ENCODE assay signal across 8 cellular contexts in the genomic region with DNA sequence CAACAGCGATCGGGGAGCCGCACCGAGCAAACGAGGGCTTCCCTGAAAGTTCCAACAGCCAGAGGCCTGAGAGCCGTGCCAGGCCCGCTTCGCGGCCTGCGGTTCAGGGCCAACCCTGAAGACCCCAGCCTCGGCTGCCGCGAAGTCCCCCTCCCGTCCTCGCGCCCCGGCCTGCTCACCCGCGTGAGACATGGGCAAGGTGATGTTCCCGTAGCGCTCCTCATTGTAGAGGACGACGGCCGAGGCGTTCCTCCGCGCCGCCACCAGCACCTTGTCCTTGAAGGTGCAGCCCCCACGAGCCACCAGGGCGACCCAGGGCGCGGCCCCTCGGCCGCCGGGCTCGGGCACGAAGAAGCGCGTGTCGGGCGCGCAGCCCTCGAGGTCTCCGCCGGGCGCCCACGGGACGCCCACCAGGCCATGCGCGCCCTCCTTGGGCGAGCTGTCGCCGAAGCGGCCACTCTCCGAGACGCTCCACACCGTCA. TPM values are rescaled to one million over a fixed set of nuclear protein-coding genes. Genes with fewer than 3 reads are reported as not detected.
DNase-seq lines count a peak whose midpoint lies in the region; ATAC-seq and TF ChIP-seq lines count a peak whose summit lies in the region.

No MANE protein-coding gene starts in this region.

- H4K20me1 ChIP-seq in IMR-90 (ENCODE audit: insufficient read depth, low read length): peaks cover 43% of the 10 kb centered on the region

- TF ChIP-seq CTCF in CD8-positive, alpha-beta T cell (IDR thresholded peaks at IDR 0.05): no peak
- TF ChIP-seq CTCF in IMR-90 (conservative IDR thresholded peaks at IDR 0.05; ENCODE audit: low read depth, low read length): no peak

- H4K91ac ChIP-seq in IMR-90 (ENCODE audit: insufficient read depth, low read depth, low read length) (peak overlapping the region; percentile 71; the same call in 1 of the 2 replicates), trophoblast cell (ENCODE audit: low read depth, low read length) (peak overlapping the region; percentile 76)

- H2BK5ac ChIP-seq in IMR-90 (ENCODE audit: low read depth, low read length, poor library complexity, severe bottlenecking) (peak overlapping the region; percentile 77), trophoblast cell (ENCODE audit: low read depth, low read length, poor library complexity) (peak overlapping the region; percentile 64)

- H2BK12ac ChIP-seq in trophoblast cell (ENCODE audit: low read length): no peak overlapping the region

- DNase-seq in CD8-positive, alpha-beta T cell: peak in 4 of 7 experiments; percentile 26 to 68 (median 34)
- DNase-seq in IMR-90 (no peak), glomerular visceral epithelial cell (ENCODE audit: extremely low spot score) (peak; percentile 17), trophoblast cell (peak in 1 of 2 donors; percentile 45), OCI-M2 (lab: John Stamatoyannopoulos, UW; ENCODE audit: unreplicated experiment) (no peak)
- DNase-seq in activated T-helper 2 cell treated with anti-CD3 and anti-CD28 coated beads, Interferon-gamma antibody, Interleukin-2, Interleukin-4, amounts not matched to agents 10 μg/mL and 5 μg/mL and 100 μg/mL, durations not matched to agents 14 hours and 24 hours and 36 hours (ENCODE audit: low spot score): peak; percentile 38
- DNase-seq in activated CD4-positive, CD25-positive, alpha-beta regulatory T cell treated with anti-CD3 and anti-CD28 coated beads, Interleukin-2, amount 50 U/mL, for 72 hours: no peak

- CTCF ChIA-PET in CD8-positive, alpha-beta T cell (lab: Charles Lee): interaction anchor here (0.9 to 1.8 kb wide), 4 partner anchors 34 to 79 kb away, joined by 3 to 17 read pairs (median 4); partner anchors contain the start of gene CREG2
- CTCF ChIA-PET in IMR-90 (lab: Yijun Ruan, JAX): interaction anchor here (0.5 kb wide), 1 partner anchor 125 kb away, joined by 3 read pairs; no protein-coding TSS in a partner anchor

- intact Hi-C loops in CD8-positive, alpha-beta T cell (cut with DNase I, micrococcal nuclease): loop anchor here (1.0 to 10.0 kb wide), 9 partner anchors 20 to 746 kb away; partner anchors contain the start of genes CNOT11 (in 2 of the 2), MAP4K4 (in 1 of the 2), PDCL3 (in 1 of the 2) and RPL31 (in 1 of the 2)
- intact Hi-C loops in IMR-90 (cut with micrococcal nuclease): no loop called here
- intact Hi-C loops in activated T-helper 2 cell treated with anti-CD3 and anti-CD28 coated beads, Interferon-gamma antibody, Interleukin-2, Interleukin-4, amounts not matched to agents 10 μg/mL and 5 μg/mL and 100 μg/mL, durations not matched to agents 14 hours and 24 hours and 36 hours (cut with micrococcal nuclease): loop anchor here (1.0 to 10.0 kb wide), 7 partner anchors 20 to 723 kb away; partner anchors contain the start of genes CNOT11 and RPL31

- peaks cover 77% of the 10 kb centered on the region for H3K4me1 Mint-ChIP-seq in CD8-positive, alpha-beta T cell (ENCODE audit: low read depth)
- peaks cover 60% of the 10 kb centered on the region for H3K4me1 Mint-ChIP-seq in activated T-helper 2 cell treated with anti-CD3 and anti-CD28 coated beads, Interferon-gamma antibody, Interleukin-2, Interleukin-4, amounts not matched to agents 10 μg/mL and 5 μg/mL and 100 μg/mL, durations not matched to agents 14 hours and 24 hours and 36 hours (ENCODE audit: low read depth)

- H3K27ac ChIP-seq in CD8-positive, alpha-beta T cell (ENCODE audit: low read depth, low read length): peak overlapping the region; percentile 81
- peak overlapping the region; percentile 78 for H3K27ac ChIP-seq in IMR-90 (ENCODE audit: insufficient read depth, low read length)
- no peak overlapping the region for H3K27ac ChIP-seq in trophoblast cell (ENCODE audit: low read depth, low read length)

- ATAC-seq in CD8-positive, alpha-beta T cell: peak; percentile 6
- ATAC-seq in GM21515 (IDR thresholded peaks at IDR 0.05; ENCODE audit: unreplicated experiment) (peak; percentile 16), IMR-90 (ENCODE audit: low read depth) (peak; percentile 21)

- H3K4ac ChIP-seq in IMR-90 (ENCODE audit: low read depth, low read length) (peak overlapping the region; percentile 66), trophoblast cell (ENCODE audit: low read depth, low read length) (peak overlapping the region; percentile 80)

- peak overlapping the region; percentile 97 for H2AK9ac ChIP-seq in IMR-90 (replicated peaks; ENCODE audit: low read depth, low read length, poor library complexity)

- H3K4me3 ChIP-seq in CD8-positive, alpha-beta T cell (ENCODE audit: low read depth, low read length): peak overlapping the region; percentile 75
- H3K4me3 ChIP-seq in IMR-90 (ENCODE audit: insufficient read depth, low read depth, low read length) (peak overlapping the region; percentile 86), trophoblast cell (ENCODE audit: low read depth, low read length) (peak overlapping the region; percentile 93)

- BruUV-seq in IMR-90 (replicated peaks; lab: Mats Ljungman, UMichigan): no TSS peak

- H3K36me3 ChIP-seq in CD8-positive, alpha-beta T cell (ENCODE audit: insufficient read depth, low read length): no peaks in the 10 kb centered on the region
- H3K36me3 ChIP-seq in IMR-90 (ENCODE audit: control insufficient read depth, insufficient read depth, low read length) (no peaks in the 10 kb centered on the region), trophoblast cell (ENCODE audit: control insufficient read depth in 1 of 2, insufficient read depth in 2 of 2, low read length in 2 of 2) (no peaks in the 10 kb centered on the region)

- POLR2A ChIA-PET in CD8-positive, alpha-beta T cell (lab: Charles Lee): interaction anchor here (0.9 to 2.8 kb wide), 11 partner anchors 9 to 745 kb away, joined by 3 to 35 read pairs (median 5); partner anchors contain the start of genes CNOT11 and PDCL3
- POLR2A ChIA-PET in IMR-90 (lab: Charles Lee; ENCODE audit: unreplicated experiment): no interaction called here

- H3K18ac ChIP-seq in IMR-90 (ENCODE audit: low read depth, low read length) (peak overlapping the region; percentile 10; the same call in 1 of the 2 replicates), trophoblast cell (ENCODE audit: low read length) (peak overlapping the region; percentile 74)

- H3K14ac ChIP-seq in IMR-90 (replicated peaks; ENCODE audit: low read depth, low read length) (peak overlapping the region; percentile 92), trophoblast cell (ENCODE audit: low read length) (peak overlapping the region; percentile 87)

- no peak overlapping the region; the same call in 1 of the 2 replicates for H3K56ac ChIP-seq in IMR-90 (ENCODE audit: extremely low read depth, insufficient read depth, low read length)

- no peaks in the 10 kb centered on the region for H3K27me3 Mint-ChIP-seq in CD8-positive, alpha-beta T cell (ENCODE audit: low read depth)
- H3K27me3 Mint-ChIP-seq in activated T-helper 2 cell treated with anti-CD3 and anti-CD28 coated beads, Interferon-gamma antibody, Interleukin-2, Interleukin-4, amounts not matched to agents 10 μg/mL and 5 μg/mL and 100 μg/mL, durations not matched to agents 14 hours and 24 hours and 36 hours (ENCODE audit: low read depth): no peaks in the 10 kb centered on the region

- peak overlapping the region; percentile 55; the same call in 1 of the 2 replicates for H4K5ac ChIP-seq in IMR-90 (ENCODE audit: low read depth, low read length)

- H2AFZ ChIP-seq in IMR-90 (replicated peaks; ENCODE audit: low read length, poor library complexity) (peak overlapping the region; percentile 98), trophoblast cell (ENCODE audit: insufficient read depth, low read length, poor library complexity) (peak overlapping the region; percentile 78)

- in situ Hi-C loops in IMR-90 (cut with MboI; ENCODE audit: low sequenced_read_pairs): no loop called here

- no peak for TF ChIP-seq RAD21 in IMR-90 (IDR thresholded peaks at IDR 0.05; ENCODE audit: low read length)

- H2BK120ac ChIP-seq in IMR-90 (ENCODE audit: low read depth, low read length): 0 out of 2 replicates have a peak overlapping the region, but pooled peaks have one; percentile 21
- peak overlapping the region; percentile 42 for H2BK120ac ChIP-seq in trophoblast cell (ENCODE audit: insufficient read depth, low read length, poor library complexity)

- 0% methylated on average over 27 of the region's 57 CpGs; no CpG with 5 or more reads in 1 of the 2 experiments for WGBS in IMR-90 (ENCODE audit: extremely low coverage in 2 of 2, insufficient read length in 1 of 2), 2 experiments
- WGBS in trophoblast cell (ENCODE audit: extremely low coverage, insufficient coverage, insufficient read length): no CpG with 5 or more reads among the region's 57 CpGs

- no peak for TF ChIP-seq POLR2A in IMR-90 (IDR thresholded peaks at IDR 0.05; ENCODE audit: low read depth, low read length)

- no peaks in the 10 kb centered on the region for H3K27me3 ChIP-seq in CD8-positive, alpha-beta T cell (ENCODE audit: insufficient read depth, low read length)
- H3K27me3 ChIP-seq in IMR-90 (ENCODE audit: control insufficient read depth, insufficient read depth, low read length) (no peaks in the 10 kb centered on the region), trophoblast cell (ENCODE audit: insufficient read depth, low read length) (no peaks in the 10 kb centered on the region)

- peaks cover 33% of the 10 kb centered on the region for H3K36me3 Mint-ChIP-seq in CD8-positive, alpha-beta T cell
- peaks cover 29% of the 10 kb centered on the region for H3K36me3 Mint-ChIP-seq in activated T-helper 2 cell treated with anti-CD3 and anti-CD28 coated beads, Interferon-gamma antibody, Interleukin-2, Interleukin-4, amounts not matched to agents 10 μg/mL and 5 μg/mL and 100 μg/mL, durations not matched to agents 14 hours and 24 hours and 36 hours (ENCODE audit: low read depth)

- peaks cover 67% of the 10 kb centered on the region for H3K4me1 ChIP-seq in CD8-positive, alpha-beta T cell (ENCODE audit: insufficient read depth, low read length)
- H3K4me1 ChIP-seq in IMR-90 (ENCODE audit: control insufficient read depth, insufficient read depth, low read length) (peaks cover 12% of the 10 kb centered on the region), trophoblast cell (ENCODE audit: control insufficient read depth in 1 of 2, insufficient read depth in 2 of 2, low read length in 2 of 2) (peaks cover 4 to 15% of the 10 kb centered on the region in 2 experiments)

- H2AK5ac ChIP-seq in IMR-90 (ENCODE audit: low read depth, low read length): peak overlapping the region; percentile 79
- peak overlapping the region; percentile 36 for H2AK5ac ChIP-seq in trophoblast cell (ENCODE audit: low read length)

- H3K9me3 Mint-ChIP-seq in CD8-positive, alpha-beta T cell: no peaks in the 10 kb centered on the region
- no peaks in the 10 kb centered on the region for H3K9me3 Mint-ChIP-seq in activated T-helper 2 cell treated with anti-CD3 and anti-CD28 coated beads, Interferon-gamma antibody, Interleukin-2, Interleukin-4, amounts not matched to agents 10 μg/mL and 5 μg/mL and 100 μg/mL, durations not matched to agents 14 hours and 24 hours and 36 hours

- H3K23ac ChIP-seq in IMR-90 (ENCODE audit: low read depth, low read length) (peak overlapping the region; percentile 97; the same call in 1 of the 2 replicates), trophoblast cell (ENCODE audit: low read length) (no peak overlapping the region)

- peak overlapping the region; percentile 99 for H3K27ac Mint-ChIP-seq in CD8-positive, alpha-beta T cell
- peak overlapping the region; percentile 97 for H3K27ac Mint-ChIP-seq in activated T-helper 2 cell treated with anti-CD3 and anti-CD28 coated beads, Interferon-gamma antibody, Interleukin-2, Interleukin-4, amounts not matched to agents 10 μg/mL and 5 μg/mL and 100 μg/mL, durations not matched to agents 14 hours and 24 hours and 36 hours

- H3K9me3 ChIP-seq in CD8-positive, alpha-beta T cell (ENCODE audit: low read length): no peaks in the 10 kb centered on the region
- H3K9me3 ChIP-seq in IMR-90 (ENCODE audit: control insufficient read depth, insufficient read depth, low read length) (no peaks in the 10 kb centered on the region), trophoblast cell (ENCODE audit: insufficient read depth, low read depth, low read length) (peaks cover 4% of the 10 kb centered on the region)

- H2BK15ac ChIP-seq in IMR-90 (ENCODE audit: low read depth, low read length): no peak overlapping the region

- H3K79me1 ChIP-seq in IMR-90 (ENCODE audit: low read depth in 1 of 2, low read length in 2 of 2) (peaks cover 15 to 51% of the 10 kb centered on the region in 2 experiments), trophoblast cell (ENCODE audit: low read length) (peaks cover 14% of the 10 kb centered on the region)

- H4K8ac ChIP-seq in IMR-90 (ENCODE audit: low read depth in 2 of 2, low read length in 2 of 2) (peak overlapping the region; percentile 78 to 94; a peak in 3 of 4 replicates), trophoblast cell (ENCODE audit: low read depth, low read length) (peak overlapping the region; percentile 74)

- dilution Hi-C loops in IMR-90 (cut with HindIII; ENCODE audit: low sequenced_read_pairs, unreplicated experiment): no loop called here

- H3K79me2 ChIP-seq in trophoblast cell (ENCODE audit: control insufficient read depth, insufficient read depth, low read length, poor library complexity): peaks cover 22% of the 10 kb centered on the region

- H3K4me3 Mint-ChIP-seq in CD8-positive, alpha-beta T cell: peak overlapping the region; percentile 92
- peak overlapping the region; percentile 91 for H3K4me3 Mint-ChIP-seq in activated T-helper 2 cell treated with anti-CD3 and anti-CD28 coated beads, Interferon-gamma antibody, Interleukin-2, Interleukin-4, amounts not matched to agents 10 μg/mL and 5 μg/mL and 100 μg/mL, durations not matched to agents 14 hours and 24 hours and 36 hours (ENCODE audit: low read depth)

- H3K9me1 ChIP-seq in IMR-90 (ENCODE audit: insufficient read depth, low read length): peaks cover 15% of the 10 kb centered on the region

- H2BK20ac ChIP-seq in IMR-90 (ENCODE audit: low read depth, low read length): no peak overlapping the region

- H4K12ac ChIP-seq in trophoblast cell (ENCODE audit: low read depth, low read length): peak overlapping the region; percentile 55

- H3K9ac ChIP-seq in IMR-90 (ENCODE audit: low read depth, low read length): peak overlapping the region; percentile 85
- H3K9ac ChIP-seq in trophoblast cell (ENCODE audit: low read length): peak overlapping the region; percentile 93

- H3K4me2 ChIP-seq in IMR-90 (ENCODE audit: low read depth, low read length) (peak overlapping the region; percentile 99), trophoblast cell (ENCODE audit: low read length) (peak overlapping the region; percentile 91)

RNA-seq across cellular contexts. Expression of gene RNF149, which starts 0.5 kb away (rescaled TPM):
- 100 to 1,000 TPM; 128 to 129 TPM for total RNA-seq in CD8-positive, alpha-beta T cell
- 18.6 and 26.4 TPM in 2 replicates for total RNA-seq in IMR-90 (2012; rRNA removed)
- 13.0 and 14.5 TPM in 2 replicates for polyA plus RNA-seq in IMR-90 (2012; rRNA removed)
- 6.0 and 11.0 TPM in 2 replicates for polyA plus RNA-seq in IMR-90 (2012; cell fraction: cytosol; rRNA removed)
- polyA plus RNA-seq in IMR-90 (2012; cell fraction: nucleus; rRNA removed; ENCODE audit: low replicate concordance): 24.2 and 39.6 TPM in 2 replicates
- 50.4 and 54.9 TPM in 2 replicates for total RNA-seq in activated T-helper 2 cell treated with anti-CD3 and anti-CD28 coated beads, Interferon-gamma antibody, Interleukin-2, Interleukin-4, amounts not matched to agents 10 μg/mL and 5 μg/mL and 100 μg/mL, durations not matched to agents 14 hours and 24 hours and 36 hours
- polyA plus RNA-seq in trophoblast cell (2013): 52.8 and 58.2 TPM in 2 replicates

RNA-seq across cellular contexts. Expression of gene CNOT11, which starts 55.3 kb away (rescaled TPM):
- total RNA-seq in CD8-positive, alpha-beta T cell: 10 to 100 TPM; 41.9 to 43.0 TPM
- 33.6 and 36.4 TPM in 2 replicates for total RNA-seq in IMR-90 (2012; rRNA removed)
- polyA plus RNA-seq in IMR-90 (2012; rRNA removed): 50.3 and 55.8 TPM in 2 replicates
- 15.6 and 40.7 TPM in 2 replicates for polyA plus RNA-seq in IMR-90 (2012; cell fraction: cytosol; rRNA removed)
- 19.1 and 76.4 TPM in 2 replicates for polyA plus RNA-seq in IMR-90 (2012; cell fraction: nucleus; rRNA removed; ENCODE audit: low replicate concordance)
- 64.0 and 77.6 TPM in 2 replicates for total RNA-seq in activated T-helper 2 cell treated with anti-CD3 and anti-CD28 coated beads, Interferon-gamma antibody, Interleukin-2, Interleukin-4, amounts not matched to agents 10 μg/mL and 5 μg/mL and 100 μg/mL, durations not matched to agents 14 hours and 24 hours and 36 hours
- 48.6 and 51.0 TPM in 2 replicates for polyA plus RNA-seq in trophoblast cell (2013)

Comparison
In these comparisons a context has a peak if more than half of its experiments do, and no peak if none do; other contexts are left out.
1. DNase-seq: peak in CD8-positive, alpha-beta T cell (4 of 7), activated T-helper 2 cell treated with anti-CD3 and anti-CD28 coated beads, Interferon-gamma antibody, Interleukin-2, Interleukin-4, amounts not matched to agents 10 μg/mL and 5 μg/mL and 100 μg/mL, durations not matched to agents 14 hours and 24 hours and 36 hours (single experiment) and glomerular visceral epithelial cell (single experiment); none in IMR-90 (single experiment), activated CD4-positive, CD25-positive, alpha-beta regulatory T cell treated with anti-CD3 and anti-CD28 coated beads, Interleukin-2, amount 50 U/mL, for 72 hours (single experiment) and OCI-M2 (single experiment).
2. Peak in every context shown above with its lines, with median percentiles within 50 percentile points of each other: ATAC-seq and H3K4me3 ChIP-seq.